28 cellular contexts compared by ENCODE assay signal in genomic region chr19:410243-410781, GRCh38. TPM values are rescaled to one million over a fixed set of nuclear protein-coding genes. Genes with fewer than 3 reads are reported as not detected.
A peak's percentile ranks its signal among the peaks of the same experiment; 100 is the strongest.
DNase-seq lines count a peak whose midpoint lies in the region; ATAC-seq, FAIRE-seq and TF ChIP-seq lines count a peak whose summit lies in the region.
"Had no signal": no experiment of that assay in that cellular context is flagged by ENCODE, and none has a peak within 500 bp of the region (broad histone marks: within the 10 kb centered on the region; RNA-seq: fewer than 3 reads in every experiment).

No MANE protein-coding gene starts in this region.

- peaks cover 0 to 1% of the 10 kb centered on the region in 2 donors for H3K36me3 ChIP-seq in body of pancreas (replicated peaks in 1 of 2; ENCODE audit: insufficient read depth in 1 of 2, low read depth in 2 of 2)
- H3K36me3 ChIP-seq in pancreas, result no peaks in the 10 kb centered on the region
- H3K36me3 ChIP-seq in brain microvascular endothelial cell (replicated peaks), result no peaks in the 10 kb centered on the region
- H3K36me3 ChIP-seq: transverse colon had no signal

- intact Hi-C loops in natural killer cell (cut with micrococcal nuclease), result no loop called here
- intact Hi-C loops in body of pancreas (cut with DNase I), result no loop called here
- intact Hi-C loops in pancreas (cut with DNase I), result no loop called here

- H3K27ac ChIP-seq in body of pancreas (no peak overlapping the region), pancreas (no peak overlapping the region), brain microvascular endothelial cell (no peak overlapping the region)
- H3K27ac ChIP-seq: coronary artery, psoas muscle, transverse colon had no signal

- no peaks in the 10 kb centered on the region for H3K9me3 ChIP-seq in body of pancreas
- H3K9me3 ChIP-seq in pancreas, result no peaks in the 10 kb centered on the region
- H3K9me3 ChIP-seq: psoas muscle, transverse colon had no signal

- H3K27me3 ChIP-seq in body of pancreas (peaks cover 0 to 20% of the 10 kb centered on the region in 2 donors), pancreas (no peaks in the 10 kb centered on the region), brain microvascular endothelial cell (replicated peaks) (peaks cover 10% of the 10 kb centered on the region)

- H3K4me3 ChIP-seq in body of pancreas, result no peak overlapping the region
- H3K4me3 ChIP-seq in pancreas, result peak overlapping the region in 1 of 4 donors; percentile 42
- H3K4me3 ChIP-seq in brain microvascular endothelial cell (ENCODE audit: low read depth, low read length), result no peak overlapping the region
- H3K4me3 ChIP-seq: lung had no signal

- no peaks in the 10 kb centered on the region for H3K9me3 Mint-ChIP-seq in natural killer cell treated with Interleukin-12 subunit alpha and Interleukin-12 subunit beta and Interleukin-15 and Interleukin-18, amount 100 ng/mL, for 72 hours
- H3K9me3 Mint-ChIP-seq in natural killer cell, result no peaks in the 10 kb centered on the region
- H3K9me3 Mint-ChIP-seq: activated CD4-positive, alpha-beta T cell treated with anti-CD3 and anti-CD28 coated beads, Interleukin-2, amount 10 ng/mL, durations not matched to agents 7 days and 5 days; activated naive CD4-positive, alpha-beta T cell treated with anti-CD3 and anti-CD28 coated beads, Interleukin-2, amount 10 ng/mL, durations not matched to agents 7 days and 5 days; activated T-cell treated with anti-CD3 and anti-CD28 coated beads, Interleukin-2, amount 50 U/mL, for 72 hours; effector memory CD8-positive, alpha-beta T cell; neural crest cell; T-helper 2 cell treated with Interferon-gamma antibody and Interleukin-4, amounts not matched to agents 5 μg/mL and 100 μg/mL, for 36 hours had no signal

- no peak for TF ChIP-seq CTCF in natural killer cell (IDR thresholded peaks at IDR 0.05)
- no peak for TF ChIP-seq CTCF in body of pancreas (IDR thresholded peaks at IDR 0.05)
- no peak for TF ChIP-seq CTCF in pancreas (IDR thresholded peaks at IDR 0.05)
- TF ChIP-seq CTCF in brain microvascular endothelial cell (IDR thresholded peaks at IDR 0.05; ENCODE audit: low read depth, low read length, missing control alignments), result no peak

- H3K4me1 Mint-ChIP-seq in natural killer cell treated with Interleukin-12 subunit alpha and Interleukin-12 subunit beta and Interleukin-15 and Interleukin-18, amount 100 ng/mL, for 72 hours (ENCODE audit: low read depth in 2 of 2), result peaks cover 4 to 5% of the 10 kb centered on the region in 2 donors
- H3K4me1 Mint-ChIP-seq in natural killer cell, result peaks cover 5 to 7% of the 10 kb centered on the region in 2 donors

- in situ Hi-C loops in brain microvascular endothelial cell (cut with HindIII; ENCODE audit: low pct_ligation_motif_present, low sequenced_read_pairs), result no loop called here

- peaks cover 5 to 8% of the 10 kb centered on the region in 2 donors for H3K27me3 Mint-ChIP-seq in natural killer cell treated with Interleukin-12 subunit alpha and Interleukin-12 subunit beta and Interleukin-15 and Interleukin-18, amount 100 ng/mL, for 72 hours
- H3K27me3 Mint-ChIP-seq in natural killer cell (ENCODE audit: low read depth in 2 of 2), result peaks cover 8 to 9% of the 10 kb centered on the region in 2 donors

- H3K27ac Mint-ChIP-seq in natural killer cell treated with Interleukin-12 subunit alpha and Interleukin-12 subunit beta and Interleukin-15 and Interleukin-18, amount 100 ng/mL, for 72 hours, result no peak overlapping the region
- no peak overlapping the region for H3K27ac Mint-ChIP-seq in natural killer cell
- H3K27ac Mint-ChIP-seq: activated CD4-positive, alpha-beta T cell treated with anti-CD3 and anti-CD28 coated beads, Interleukin-2, amount 10 ng/mL, durations not matched to agents 7 days and 5 days; activated naive CD4-positive, alpha-beta T cell treated with anti-CD3 and anti-CD28 coated beads, Interleukin-2, amount 10 ng/mL, durations not matched to agents 7 days and 5 days; activated T-cell treated with anti-CD3 and anti-CD28 coated beads, Interleukin-2, amount 50 U/mL, for 72 hours; T-helper 2 cell treated with Interferon-gamma antibody and Interleukin-4, amounts not matched to agents 5 μg/mL and 100 μg/mL, for 36 hours had no signal

- H3K4me1 ChIP-seq in body of pancreas (peaks cover 39% of the 10 kb centered on the region), pancreas (peaks cover 11 to 13% (median 11%) of the 10 kb centered on the region in 3 donors)

- peak; percentile 57 for DNase-seq in natural killer cell treated with Interleukin-12 subunit alpha and Interleukin-12 subunit beta and Interleukin-15 and Interleukin-18, amount 100 ng/mL, for 72 hours (ENCODE audit: low spot score)
- DNase-seq in natural killer cell, result no peak
- peak; percentile 50 to 66 (median 54) for DNase-seq in body of pancreas
- peak in 5 of 6 donors; percentile 50 to 85 (median 66) for DNase-seq in pancreas
- no peak for DNase-seq in brain microvascular endothelial cell
- DNase-seq in GM12892 (ENCODE audit: insufficient read length), result no peak
- DNase-seq: activated CD4-positive, alpha-beta T cell treated with anti-CD3 and anti-CD28 coated beads, Interleukin-2, amount 10 ng/mL, durations not matched to agents 7 days and 5 days; activated naive CD4-positive, alpha-beta T cell treated with anti-CD3 and anti-CD28 coated beads, Interleukin-2, amount 10 ng/mL, durations not matched to agents 7 days and 5 days; activated T-cell treated with anti-CD3 and anti-CD28 coated beads, Interleukin-2, amount 50 U/mL, for 72 hours; amniotic stem cell; C1 segment of cervical spinal cord; Calu3; DMS79 treated with DMSO at 0.1 percent for 48 hours; effector memory CD8-positive, alpha-beta T cell; erythroblast; GF-D8; kidney; NCI-H1417 treated with DMSO at 0.1 percent for 48 hours; NCI-H2081; NCI-H226; psoas muscle; transverse colon had no signal

- H3K4me3 Mint-ChIP-seq in natural killer cell treated with Interleukin-12 subunit alpha and Interleukin-12 subunit beta and Interleukin-15 and Interleukin-18, amount 100 ng/mL, for 72 hours, result no peak overlapping the region
- no peak overlapping the region for H3K4me3 Mint-ChIP-seq in natural killer cell
- H3K4me3 Mint-ChIP-seq: activated CD4-positive, alpha-beta T cell treated with anti-CD3 and anti-CD28 coated beads, Interleukin-2, amount 10 ng/mL, durations not matched to agents 7 days and 5 days had no signal

- FAIRE-seq in pancreas (lab: Jason Lieb, UNC), result no peak
- FAIRE-seq in GM12892 (lab: Jason Lieb, UNC), result no peak
- FAIRE-seq: bronchial epithelial cell, kidney had no signal

- 20 to 26% methylated on average over 7 to 18 of the region's 21 CpGs for WGBS in body of pancreas, 2 donors
- WGBS in pancreas, 2 donors, result 27 to 30% methylated on average over 21 of the region's 21 CpGs

- H3K36me3 Mint-ChIP-seq in natural killer cell treated with Interleukin-12 subunit alpha and Interleukin-12 subunit beta and Interleukin-15 and Interleukin-18, amount 100 ng/mL, for 72 hours, result no peaks in the 10 kb centered on the region
- no peaks in the 10 kb centered on the region for H3K36me3 Mint-ChIP-seq in natural killer cell
- H3K36me3 Mint-ChIP-seq: activated naive CD4-positive, alpha-beta T cell treated with anti-CD3 and anti-CD28 coated beads, Interleukin-2, amount 10 ng/mL, durations not matched to agents 7 days and 5 days had no signal

- TF ChIP-seq POLR2A in body of pancreas (IDR thresholded peaks at IDR 0.05) (no peak), GM12892 (IDR thresholded peaks at IDR 0.05; ENCODE audit: low read depth, low read length) (no peak)

- ATAC-seq in natural killer cell treated with Interleukin-12 subunit alpha and Interleukin-12 subunit beta and Interleukin-15 and Interleukin-18, amount 100 ng/mL, for 72 hours, result no peak
- ATAC-seq in natural killer cell (no peak), body of pancreas (peak; percentile 66), pancreas (peak; percentile 47 to 74 (median 62)), HG02763 (IDR thresholded peaks at IDR 0.05; ENCODE audit: unreplicated experiment) (no peak)
- ATAC-seq: effector memory CD8-positive, alpha-beta T cell; psoas muscle had no signal

RNA-seq across cellular contexts. Expression of gene C2CD4C, which starts 1.4 kb away (rescaled TPM):
- not detected for total RNA-seq in natural killer cell treated with Interleukin-12 subunit alpha and Interleukin-12 subunit beta and Interleukin-15 and Interleukin-18, amount 100 ng/mL, for 72 hours
- not detected for total RNA-seq in natural killer cell
- 1 to 10 TPM in 1 of 2 donors, under 1 TPM in 1; 0.33 to 1.8 TPM for total RNA-seq in body of pancreas
- 1 to 10 TPM in 2 of 6 donors, under 1 TPM in 4; 0.16 to 1.3 (median 0.59) TPM for total RNA-seq in pancreas
- 1 to 10 TPM; 1.5 to 2.1 TPM for polyA plus RNA-seq in pancreas
- polyA plus RNA-seq in GM12892 (2012; ENCODE audit: missing spikeins), result not detected
- total RNA-seq: activated CD4-positive, alpha-beta T cell treated with anti-CD3 and anti-CD28 coated beads, Interleukin-2, amount 10 ng/mL, durations not matched to agents 7 days and 5 days had no signal

RNA-seq across cellular contexts. Expression of gene SHC2, which starts 50.5 kb away (rescaled TPM):
- under 1 TPM in 1 of 2 donors, not detected in 1; 0.67 TPM for total RNA-seq in natural killer cell treated with Interleukin-12 subunit alpha and Interleukin-12 subunit beta and Interleukin-15 and Interleukin-18, amount 100 ng/mL, for 72 hours
- total RNA-seq in natural killer cell (under 1 TPM in 1 of 3 donors, not detected in 2; 0.75 TPM), body of pancreas (100 to 1,000 TPM; 119 to 137 TPM), pancreas (100 to 1,000 TPM in 3 of 6 donors, 10 to 100 TPM in 3; 76.2 to 130 (median 99.9) TPM)
- polyA plus RNA-seq in pancreas, result 100 to 1,000 TPM; 257 to 382 TPM
- polyA plus RNA-seq in GM12892 (2012; ENCODE audit: missing spikeins), result not detected
- total RNA-seq: activated CD4-positive, alpha-beta T cell treated with anti-CD3 and anti-CD28 coated beads, Interleukin-2, amount 10 ng/mL, durations not matched to agents 7 days and 5 days had no signal

Comparison
In these comparisons a context has a peak if more than half of its experiments do, and no peak if none do; other contexts are left out.
1. DNase-seq: peak in natural killer cell treated with Interleukin-12 subunit alpha and Interleukin-12 subunit beta and Interleukin-15 and Interleukin-18, amount 100 ng/mL, for 72 hours (single experiment), body of pancreas (4 of 4) and pancreas (5 of 6); none in natural killer cell (single experiment), brain microvascular endothelial cell (single experiment) and GM12892 (single experiment).
2. ATAC-seq: peak in body of pancreas (single experiment) and pancreas (4 of 4); none in natural killer cell treated with Interleukin-12 subunit alpha and Interleukin-12 subunit beta and Interleukin-15 and Interleukin-18, amount 100 ng/mL, for 72 hours (0 of 2), natural killer cell (0 of 3) and HG02763 (single experiment).
3. RNA of gene SHC2, which starts 50.5 kb away (total RNA-seq): 119 to 137 TPM in body of pancreas and 76.2 to 130 TPM in pancreas; 0.67 TPM in natural killer cell treated with Interleukin-12 subunit alpha and Interleukin-12 subunit beta and Interleukin-15 and Interleukin-18, amount 100 ng/mL, for 72 hours and 0.75 TPM in natural killer cell; every median in the first group is over 10 times any median in the second.